In genomic region chr7:108093903-108094302, GRCh38 we compare ENCODE assay signal across 14 cellular contexts. TPM values are rescaled to one million over a fixed set of nuclear protein-coding genes. Genes with fewer than 3 reads are reported as not detected.
A peak's percentile ranks its signal among the peaks of the same experiment; 100 is the strongest.
DNase-seq lines count a peak whose midpoint lies in the region; ATAC-seq and TF ChIP-seq lines count a peak whose summit lies in the region.
"Had no signal": no experiment of that assay in that cellular context is flagged by ENCODE, and none has a peak within 500 bp of the region (broad histone marks: within the 10 kb centered on the region; RNA-seq: fewer than 3 reads in every experiment).

No MANE protein-coding gene starts in this region.

- no peak overlapping the region for H3K4me3 ChIP-seq in choroid plexus epithelial cell (ENCODE audit: low read depth, low read length)
- H3K4me3 ChIP-seq in lung: no peak overlapping the region
- no peak overlapping the region for H3K4me3 ChIP-seq in thyroid gland (replicated peaks in 1 of 3)

- H3K27ac ChIP-seq in lung (ENCODE audit: low read depth in 1 of 2, low read length in 1 of 2): peak overlapping the region; percentile 37 to 60
- peak overlapping the region in 2 of 3 donors; percentile 28 to 38 for H3K27ac ChIP-seq in thyroid gland

- 55 to 61% methylated on average over 3 of the region's 3 CpGs for WGBS in lung, 2 donors
- 52 to 65% methylated on average over 3 of the region's 3 CpGs for WGBS in thyroid gland, 2 donors

- TF ChIP-seq POLR2A in thyroid gland (IDR thresholded peaks at IDR 0.05): no peak

- H3K9me3 ChIP-seq in lung (ENCODE audit: control insufficient read depth in 2 of 2, insufficient read depth in 1 of 2, low read length in 1 of 2) (no peaks in the 10 kb centered on the region), thyroid gland (no peaks in the 10 kb centered on the region)

- H3K36me3 ChIP-seq in lung (ENCODE audit: control insufficient read depth in 2 of 2, insufficient read depth in 2 of 2, low read length in 2 of 2) (no peaks in the 10 kb centered on the region), thyroid gland (no peaks in the 10 kb centered on the region)

- H3K36me3 Mint-ChIP-seq in naive thymus-derived CD8-positive, alpha-beta T cell: no peaks in the 10 kb centered on the region
- H3K36me3 Mint-ChIP-seq: activated naive CD4-positive, alpha-beta T cell treated with anti-CD3 and anti-CD28 coated beads, Interleukin-2, amount 50 U/mL, for 24 hours had no signal

- DNase-seq in HCEC 1CT (peak; percentile 59), choroid plexus epithelial cell (ENCODE audit: low read depth) (peak; percentile 63), lung (ENCODE audit: low spot score) (no peak), thyroid gland (no peak), DMS153 treated with DMSO at 0.1 percent for 48 hours (lab: John Stamatoyannopoulos, UW; ENCODE audit: unreplicated experiment) (no peak)
- no peak for DNase-seq in activated naive CD4-positive, alpha-beta T cell (lab: John Stamatoyannopoulos, UW)
- DNase-seq in naive thymus-derived CD8-positive, alpha-beta T cell: no peak
- DNase-seq: left colon; NCI-H748 treated with DMSO at 0.1 percent for 48 hours; nucleus accumbens; stimulated activated CD4-positive, alpha-beta T cell treated with anti-CD3 and anti-CD28 coated beads, Interleukin-2, amount 100 ng/mL, for 48 hours; stimulated activated naive CD8-positive, alpha-beta T cell treated with anti-CD3 and anti-CD28 coated beads, Interleukin-15, Interleukin-2, amounts not matched to agents 100 U/mL and 50 U/mL, for 24 hours had no signal

- no peak overlapping the region for H3K27ac Mint-ChIP-seq in naive thymus-derived CD8-positive, alpha-beta T cell
- H3K27ac Mint-ChIP-seq: activated naive CD4-positive, alpha-beta T cell treated with anti-CD3 and anti-CD28 coated beads, Interleukin-2, amount 50 U/mL, for 24 hours had no signal

- intact Hi-C loops in thyroid gland (cut with DNase I): no loop called here

- H3K27me3 Mint-ChIP-seq in naive thymus-derived CD8-positive, alpha-beta T cell: peaks cover 0 to 9% (median 2%) of the 10 kb centered on the region in 5 donors

- POLR2A ChIA-PET in naive thymus-derived CD8-positive, alpha-beta T cell (lab: Charles Lee): no interaction called here

- no peaks in the 10 kb centered on the region for H3K27me3 ChIP-seq in lung (ENCODE audit: control insufficient read depth, insufficient read depth)
- H3K27me3 ChIP-seq in thyroid gland: no peaks in the 10 kb centered on the region

- H3K4me3 Mint-ChIP-seq in naive thymus-derived CD8-positive, alpha-beta T cell: no peak overlapping the region
- H3K4me3 Mint-ChIP-seq: activated naive CD4-positive, alpha-beta T cell treated with anti-CD3 and anti-CD28 coated beads, Interleukin-2, amount 50 U/mL, for 24 hours had no signal

- H3K4me1 Mint-ChIP-seq in naive thymus-derived CD8-positive, alpha-beta T cell: peaks cover 0 to 1% (median 0%) of the 10 kb centered on the region in 4 donors
- H3K4me1 Mint-ChIP-seq: activated naive CD4-positive, alpha-beta T cell treated with anti-CD3 and anti-CD28 coated beads, Interleukin-2, amount 50 U/mL, for 24 hours had no signal

- ATAC-seq in lung (ENCODE audit: insufficient read depth, low FRiP score): no peak
- ATAC-seq in naive thymus-derived CD8-positive, alpha-beta T cell: no peak
- no peak for ATAC-seq in HG03432 (IDR thresholded peaks at IDR 0.05; ENCODE audit: unreplicated experiment)
- ATAC-seq: left colon; stimulated activated naive CD8-positive, alpha-beta T cell treated with anti-CD3 and anti-CD28 coated beads, Interleukin-15, Interleukin-2, amounts not matched to agents 100 U/mL and 50 U/mL, for 24 hours had no signal

- H3K4me1 ChIP-seq in lung (ENCODE audit: control insufficient read depth in 2 of 2, insufficient read depth in 2 of 2, low read length in 2 of 2) (peaks cover 2 to 4% of the 10 kb centered on the region in 2 donors), thyroid gland (peaks cover 10 to 11% of the 10 kb centered on the region in 2 donors)

- no peaks in the 10 kb centered on the region for H3K9me3 Mint-ChIP-seq in naive thymus-derived CD8-positive, alpha-beta T cell
- H3K9me3 Mint-ChIP-seq: activated naive CD4-positive, alpha-beta T cell treated with anti-CD3 and anti-CD28 coated beads, Interleukin-2, amount 50 U/mL, for 24 hours had no signal

- TF ChIP-seq CTCF in choroid plexus epithelial cell (conservative IDR thresholded peaks at IDR 0.05; ENCODE audit: low read depth, low read length): no peak
- TF ChIP-seq CTCF in lung (IDR thresholded peaks at IDR 0.05; ENCODE audit: control extremely low read depth, extremely low read depth): no peak
- TF ChIP-seq CTCF in thyroid gland (IDR thresholded peaks at IDR 0.05): no peak

RNA-seq across cellular contexts. Expression of gene LAMB4, which starts 36.3 kb away (rescaled TPM):
- total RNA-seq in lung (under 1 TPM; 0.40 to 0.63 TPM), thyroid gland (1 to 10 TPM in 2 of 4 donors, under 1 TPM in 2; 0.15 to 8.1 (median 1.7) TPM)
- under 1 TPM; 0.06 to 0.16 TPM for polyA plus RNA-seq in lung
- 1 to 10 TPM in 1 of 2 experiments, under 1 TPM in 1; 0.27 to 1.4 TPM for total RNA-seq in naive thymus-derived CD8-positive, alpha-beta T cell
- polyA plus RNA-seq in naive thymus-derived CD8-positive, alpha-beta T cell: not detected

Comparison
In these comparisons a context has a peak if more than half of its experiments do, and no peak if none do; other contexts are left out.
1. DNase-seq: peak in HCEC 1CT (single experiment) and choroid plexus epithelial cell (single experiment); none in lung (single experiment), thyroid gland (0 of 2), activated naive CD4-positive, alpha-beta T cell (0 of 4), naive thymus-derived CD8-positive, alpha-beta T cell (0 of 10) and DMS153 treated with DMSO at 0.1 percent for 48 hours (single experiment).